ENCODE assay signal across 9 cellular contexts in genomic region chr5:172906436-172906835, GRCh38. TPM values are rescaled to one million over a fixed set of nuclear protein-coding genes. Genes with fewer than 3 reads are reported as not detected.
DNase-seq lines count a peak whose midpoint lies in the region; ATAC-seq and TF ChIP-seq lines count a peak whose summit lies in the region.
"Had no signal": no experiment of that assay in that cellular context is flagged by ENCODE, and none has a peak within 500 bp of the region (broad histone marks: within the 10 kb centered on the region; RNA-seq: fewer than 3 reads in every experiment).

No MANE protein-coding gene starts in this region.

- WGBS in transverse colon (ENCODE audit: low coverage in 1 of 2), 2 donors, result 58% methylated on average over 6 of the region's 6 CpGs; no CpG with 5 or more reads in 1 of the 2 donors

- no peaks in the 10 kb centered on the region for H3K9me3 Mint-ChIP-seq in activated CD8-positive, alpha-beta memory T cell treated with anti-CD3 and anti-CD28 coated beads, Interleukin-2, amount 10 ng/mL, durations not matched to agents 7 days and 5 days (ENCODE audit: low read depth)
- no peaks in the 10 kb centered on the region for H3K9me3 Mint-ChIP-seq in activated T-cell treated with anti-CD3 and anti-CD28 coated beads, Interleukin-2, amount 50 U/mL, for 24 hours

- H3K27me3 ChIP-seq in transverse colon, result no peaks in the 10 kb centered on the region

- peak overlapping the region; percentile 87 to 95 (median 94) for H3K27ac ChIP-seq in transverse colon

- no peak for DNase-seq in activated CD8-positive, alpha-beta memory T cell treated with anti-CD3 and anti-CD28 coated beads, Interleukin-2, amount 10 ng/mL, durations not matched to agents 7 days and 5 days
- DNase-seq in activated CD8-positive, alpha-beta memory T cell treated with anti-CD3 and anti-CD28 coated beads, Interleukin-2, amount 50 U/mL, for 4 hours, result no peak
- DNase-seq in fibroblast of peridontal ligament (ENCODE audit: extremely low read depth), result peak; percentile 80
- DNase-seq in transverse colon, result no peak
- DNase-seq in activated T-cell treated with anti-CD3 and anti-CD28 coated beads, Interleukin-2, amount 50 U/mL, for 24 hours, result no peak
- no peak for DNase-seq in Kasumi-1 (lab: John Stamatoyannopoulos, UW)
- DNase-seq in hypothalamus (lab: John Stamatoyannopoulos, UW), result no peak
- DNase-seq: SHP77 had no signal

- no peaks in the 10 kb centered on the region for H3K36me3 ChIP-seq in transverse colon

- no peak for TF ChIP-seq EP300 in transverse colon (IDR thresholded peaks at IDR 0.05; ENCODE audit: low read depth)

- intact Hi-C loops in transverse colon (cut with DNase I; ENCODE audit: low total_unique reads), result no loop called here

- H3K27me3 Mint-ChIP-seq in activated CD8-positive, alpha-beta memory T cell treated with anti-CD3 and anti-CD28 coated beads, Interleukin-2, amount 10 ng/mL, durations not matched to agents 7 days and 5 days, result no peaks in the 10 kb centered on the region
- H3K27me3 Mint-ChIP-seq in activated T-cell treated with anti-CD3 and anti-CD28 coated beads, Interleukin-2, amount 50 U/mL, for 24 hours, result no peaks in the 10 kb centered on the region

- H3K4me1 ChIP-seq in transverse colon, result peaks cover 34 to 55% (median 41%) of the 10 kb centered on the region in 4 donors

- H3K27ac Mint-ChIP-seq in activated CD8-positive, alpha-beta memory T cell treated with anti-CD3 and anti-CD28 coated beads, Interleukin-2, amount 10 ng/mL, durations not matched to agents 7 days and 5 days, result no peak overlapping the region
- no peak overlapping the region for H3K27ac Mint-ChIP-seq in activated T-cell treated with anti-CD3 and anti-CD28 coated beads, Interleukin-2, amount 50 U/mL, for 24 hours

- TF ChIP-seq POLR2A in transverse colon (IDR thresholded peaks at IDR 0.05), result no peak

- in situ Hi-C loops in transverse colon (cut with MboI; ENCODE audit: low pct_ligation_motif_present in 1 of 4, low pct_unique_long_range_greater_than_20kb in 1 of 4, low sequenced_read_pairs in 3 of 4), result loop anchor here in 1 of 4 donors (10.0 kb wide), 1 partner anchor 52 kb away; no protein-coding TSS in a partner anchor

- no peak for TF ChIP-seq CTCF in transverse colon (IDR thresholded peaks at IDR 0.05)

- H3K9me3 ChIP-seq in transverse colon, result no peaks in the 10 kb centered on the region

- H3K4me3 Mint-ChIP-seq in activated CD8-positive, alpha-beta memory T cell treated with anti-CD3 and anti-CD28 coated beads, Interleukin-2, amount 10 ng/mL, durations not matched to agents 7 days and 5 days, result no peak overlapping the region
- H3K4me3 Mint-ChIP-seq in activated T-cell treated with anti-CD3 and anti-CD28 coated beads, Interleukin-2, amount 50 U/mL, for 24 hours, result no peak overlapping the region

- peak; percentile 40 for ATAC-seq in activated CD8-positive, alpha-beta memory T cell treated with anti-CD3 and anti-CD28 coated beads, Interleukin-2, amount 10 ng/mL, durations not matched to agents 7 days and 5 days
- ATAC-seq in HG03175 (IDR thresholded peaks at IDR 0.05; ENCODE audit: unreplicated experiment), result peak; percentile 38

- CTCF ChIA-PET in activated CD8-positive, alpha-beta memory T cell treated with anti-CD3 and anti-CD28 coated beads, Interleukin-2, amount 10 ng/mL, durations not matched to agents 7 days and 5 days (lab: Charles Lee), result interaction anchor here (1.6 kb wide), 1 partner anchor 190 kb away, joined by 6 read pairs; no protein-coding TSS in a partner anchor

- peaks cover 9% of the 10 kb centered on the region for H3K4me1 Mint-ChIP-seq in activated CD8-positive, alpha-beta memory T cell treated with anti-CD3 and anti-CD28 coated beads, Interleukin-2, amount 10 ng/mL, durations not matched to agents 7 days and 5 days
- peaks cover 7% of the 10 kb centered on the region for H3K4me1 Mint-ChIP-seq in activated T-cell treated with anti-CD3 and anti-CD28 coated beads, Interleukin-2, amount 50 U/mL, for 24 hours (ENCODE audit: low read depth)

- no peak overlapping the region for H3K4me3 ChIP-seq in transverse colon

- no peaks in the 10 kb centered on the region for H3K36me3 Mint-ChIP-seq in activated CD8-positive, alpha-beta memory T cell treated with anti-CD3 and anti-CD28 coated beads, Interleukin-2, amount 10 ng/mL, durations not matched to agents 7 days and 5 days
- H3K36me3 Mint-ChIP-seq in activated T-cell treated with anti-CD3 and anti-CD28 coated beads, Interleukin-2, amount 50 U/mL, for 24 hours (ENCODE audit: low read depth), result peaks cover 23% of the 10 kb centered on the region

RNA-seq across cellular contexts. Expression of gene RPL26L1, which starts 52.8 kb away (rescaled TPM):
- total RNA-seq in activated CD8-positive, alpha-beta memory T cell treated with anti-CD3 and anti-CD28 coated beads, Interleukin-2, amount 10 ng/mL, durations not matched to agents 7 days and 5 days, result 10 to 100 TPM; 44.4 to 52.0 TPM
- 10 to 100 TPM in 2 of 4 donors, 1 to 10 TPM in 1, not detected in 1; 1.6 to 22.3 (median 19.5) TPM for total RNA-seq in transverse colon
